Comparison of ENCODE assay signal across 18 cellular contexts in genomic region chr12:52311282-52311643, GRCh38. TPM values are rescaled to one million over a fixed set of nuclear protein-coding genes. Genes with fewer than 3 reads are reported as not detected.
"Had no signal": no experiment of that assay in that cellular context is flagged by ENCODE, and none has a peak within 500 bp of the region (broad histone marks: within the 10 kb centered on the region; RNA-seq: fewer than 3 reads in every experiment).

No MANE protein-coding gene starts in this region.

- H3K4me1 ChIP-seq: colonic mucosa, upper lobe of right lung had no signal

- H3K36me3 ChIP-seq: colonic mucosa, gastrocnemius medialis, upper lobe of right lung had no signal

- DNase-seq: activated CD4-positive, alpha-beta T cell treated with anti-CD3 and anti-CD28 coated beads for 1 hour; activated CD4-positive, alpha-beta T cell treated with anti-CD3 and anti-CD28 coated beads, Interleukin-2, amount 50 U/mL, for 48 hours; activated effector memory CD4-positive, alpha-beta T cell treated with anti-CD3 and anti-CD28 coated beads, Interleukin-2, amount 50 U/mL, for 16 hours; activated naive CD8-positive, alpha-beta T cell treated with anti-CD3 and anti-CD28 coated beads, Interleukin-2, amount 50 U/mL, for 24 hours; activated T-cell treated with anti-CD3 and anti-CD28 coated beads, Interleukin-2, amount 50 U/mL, for 4 hours; caudate nucleus; colonic mucosa; gastrocnemius medialis; kidney; stimulated activated CD4-positive, alpha-beta T cell treated with anti-CD3 and anti-CD28 coated beads, Interleukin-2, amount 100 ng/mL, for 48 hours; stimulated activated naive CD8-positive, alpha-beta T cell treated with anti-CD3 and anti-CD28 coated beads, Interleukin-15, Interleukin-2, amounts not matched to agents 100 U/mL and 50 U/mL, for 24 hours; T-helper 9 cell; upper lobe of right lung had no signal

- H3K27me3 ChIP-seq: gastrocnemius medialis had no signal

- H3K4me3 ChIP-seq: colonic mucosa, gastrocnemius medialis, upper lobe of right lung had no signal

- H3K27ac ChIP-seq: colonic mucosa, gastrocnemius medialis, upper lobe of right lung had no signal

- H3K9me3 ChIP-seq: colonic mucosa, gastrocnemius medialis, upper lobe of right lung had no signal

- H3K27ac Mint-ChIP-seq: activated naive CD8-positive, alpha-beta T cell treated with anti-CD3 and anti-CD28 coated beads, Interleukin-2, amount 50 U/mL, for 24 hours had no signal

- H3K9me3 Mint-ChIP-seq: activated naive CD8-positive, alpha-beta T cell treated with anti-CD3 and anti-CD28 coated beads, Interleukin-2, amount 50 U/mL, for 24 hours; activated T-cell treated with anti-CD3 and anti-CD28 coated beads, Interleukin-2, amount 50 U/mL, for 4 hours had no signal

- H3K4me3 Mint-ChIP-seq: activated naive CD8-positive, alpha-beta T cell treated with anti-CD3 and anti-CD28 coated beads, Interleukin-2, amount 50 U/mL, for 24 hours; activated T-cell treated with anti-CD3 and anti-CD28 coated beads, Interleukin-2, amount 50 U/mL, for 4 hours had no signal

RNA-seq across cellular contexts. Expression of gene KRT83, which starts 9.9 kb away (rescaled TPM):
- total RNA-seq: activated T-cell treated with anti-CD3 and anti-CD28 coated beads, Interleukin-2, amount 50 U/mL, for 4 hours; astrocyte; colonic mucosa; kidney; mesenteric fat pad; myocyte; sciatic nerve; temporal lobe; upper lobe of right lung had no signal

RNA-seq across cellular contexts. Expression of gene KRT81, which starts 19.9 kb away (rescaled TPM):
- total RNA-seq: gastrocnemius medialis, kidney, mesenteric fat pad, sciatic nerve, temporal lobe, upper lobe of right lung had no signal

RNA-seq across cellular contexts. Expression of gene KRT86, which starts 36.8 kb away (rescaled TPM):
- total RNA-seq: activated T-cell treated with anti-CD3 and anti-CD28 coated beads, Interleukin-2, amount 50 U/mL, for 4 hours; mesenteric fat pad had no signal

RNA-seq across cellular contexts. Expression of gene KRT85, which starts 56.0 kb away (rescaled TPM):
- total RNA-seq: activated T-cell treated with anti-CD3 and anti-CD28 coated beads, Interleukin-2, amount 50 U/mL, for 4 hours; astrocyte; colonic mucosa; gastrocnemius medialis; kidney; mesenteric fat pad; myocyte; sciatic nerve; temporal lobe; upper lobe of right lung had no signal
